In the genomic region with DNA sequence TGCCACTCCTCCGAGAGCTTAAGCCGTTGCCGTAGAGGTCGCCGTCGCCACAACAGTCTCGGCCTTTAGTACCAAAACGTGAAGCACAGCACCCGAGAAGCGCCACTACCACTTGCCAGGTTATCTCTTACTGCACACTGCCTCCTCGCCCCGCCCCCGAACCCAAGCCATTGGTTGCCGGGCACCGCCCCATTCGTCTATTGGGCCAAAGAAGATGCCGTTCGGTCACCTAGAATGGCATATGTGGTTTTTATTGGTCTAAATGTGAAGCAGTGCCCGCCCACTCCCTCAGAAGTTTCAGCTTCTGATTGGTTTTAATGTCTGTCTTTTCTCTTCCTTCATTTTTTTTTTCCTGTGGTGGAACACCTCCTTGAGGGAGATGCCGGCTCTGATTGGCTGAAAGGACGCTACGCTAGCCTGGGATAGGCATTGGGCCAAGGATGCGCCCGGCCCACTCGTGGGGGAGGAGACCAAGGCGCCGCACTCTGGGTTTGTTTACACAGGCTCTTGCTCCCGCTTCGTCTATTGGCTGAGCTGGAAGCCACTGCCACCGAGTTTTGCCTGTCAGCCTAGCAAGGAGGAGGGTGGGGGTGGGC, we compare ENCODE assay signal across 8 cellular contexts. TPM values are rescaled to one million over a fixed set of nuclear protein-coding genes. Genes with fewer than 3 reads are reported as not detected.
DNase-seq lines count a peak whose midpoint lies in the region; ATAC-seq and TF ChIP-seq lines count a peak whose summit lies in the region.

A gene with protein sequence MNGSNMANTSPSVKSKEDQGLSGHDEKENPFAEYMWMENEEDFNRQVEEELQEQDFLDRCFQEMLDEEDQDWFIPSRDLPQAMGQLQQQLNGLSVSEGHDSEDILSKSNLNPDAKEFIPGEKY (minus strand): TSS at position 139 of the 596 bp plus-strand sequence. CDS start 24,514 bp downstream, outside the sequence.

- H3K27ac ChIP-seq in RWPE1: peak within 1 kb of the TSS; percentile 61

- TF ChIP-seq CTCF in RWPE1 (conservative IDR thresholded peaks at IDR 0.05; ENCODE audit: low read depth): peak; percentile 8; the same call in 1 of the 2 replicates

- H3K27me3 Mint-ChIP-seq in naive thymus-derived CD8-positive, alpha-beta T cell: peaks cover 0 to 11% (median 2%) of the 10 kb centered on the region in 5 donors
- no peaks in the 10 kb centered on the region for H3K27me3 Mint-ChIP-seq in stimulated activated naive B cell treated with anti-CD40 and anti-IgM and Interleukin-4, amounts not matched to agents 10 μg/mL and 1 μg/mL and 100 μg/mL, for 72 hours

- peak; percentile 96 for ATAC-seq in GM21825 (IDR thresholded peaks at IDR 0.05; ENCODE audit: unreplicated experiment)
- ATAC-seq in naive thymus-derived CD8-positive, alpha-beta T cell: peak; percentile 90 to 91
- peak; percentile 95 to 96 for ATAC-seq in stimulated activated naive B cell treated with anti-CD40 and anti-IgM and Interleukin-4, amounts not matched to agents 10 μg/mL and 1 μg/mL and 100 μg/mL, for 72 hours (replicated peaks)

- peak; percentile 99 for DNase-seq in DMS79 treated with DMSO at 0.1 percent for 48 hours (lab: John Stamatoyannopoulos, UW)
- peak; percentile 91 to 94 for DNase-seq in Kasumi-1 (lab: John Stamatoyannopoulos, UW)
- DNase-seq in RWPE1 (ENCODE audit: low spot score): peak; percentile 98
- peak; percentile 96 for DNase-seq in activated T-helper 9 cell treated with anti-CD3 and anti-CD28 coated beads, Interleukin-2, amount 50 U/mL, for 16 hours (ENCODE audit: low read depth)
- peak; percentile 96 for DNase-seq in fibroblast of peridontal ligament (ENCODE audit: extremely low read depth)
- peak; percentile 93 to 99 (median 98) for DNase-seq in naive thymus-derived CD8-positive, alpha-beta T cell
- DNase-seq in stimulated activated naive B cell treated with anti-CD40 and anti-IgM and Interleukin-4, amounts not matched to agents 10 μg/mL and 1 μg/mL and 100 μg/mL, for 72 hours: peak; percentile 98

- H3K36me3 Mint-ChIP-seq in naive thymus-derived CD8-positive, alpha-beta T cell: peaks cover 0 to 4% (median 0%) of the 10 kb centered on the region in 3 donors
- H3K36me3 Mint-ChIP-seq in stimulated activated naive B cell treated with anti-CD40 and anti-IgM and Interleukin-4, amounts not matched to agents 10 μg/mL and 1 μg/mL and 100 μg/mL, for 72 hours: no peaks in the 10 kb centered on the region

- H3K27ac Mint-ChIP-seq in naive thymus-derived CD8-positive, alpha-beta T cell: peak within 1 kb of the TSS; percentile 82 to 99 (median 96)
- peak within 1 kb of the TSS; percentile 97 for H3K27ac Mint-ChIP-seq in stimulated activated naive B cell treated with anti-CD40 and anti-IgM and Interleukin-4, amounts not matched to agents 10 μg/mL and 1 μg/mL and 100 μg/mL, for 72 hours

- no peaks in the 10 kb centered on the region for H3K9me3 Mint-ChIP-seq in naive thymus-derived CD8-positive, alpha-beta T cell
- H3K9me3 Mint-ChIP-seq in stimulated activated naive B cell treated with anti-CD40 and anti-IgM and Interleukin-4, amounts not matched to agents 10 μg/mL and 1 μg/mL and 100 μg/mL, for 72 hours: peaks cover 0 to 3% of the 10 kb centered on the region in 2 donors

- CTCF ChIA-PET in RWPE1 (lab: Yijun Ruan, JAX): interaction anchor here (0.6 to 1.0 kb wide), 6 partner anchors 9 to 1252 kb away, joined by 3 to 8 read pairs (median 3); no protein-coding TSS in a partner anchor

- H3K4me3 Mint-ChIP-seq in naive thymus-derived CD8-positive, alpha-beta T cell: peak within 1 kb of the TSS; percentile 93 to 99 (median 97)
- peak within 1 kb of the TSS; percentile 94 to 95 for H3K4me3 Mint-ChIP-seq in stimulated activated naive B cell treated with anti-CD40 and anti-IgM and Interleukin-4, amounts not matched to agents 10 μg/mL and 1 μg/mL and 100 μg/mL, for 72 hours

- POLR2A ChIA-PET in RWPE1 (lab: Yijun Ruan, JAX; ENCODE audit: low non-redundant PET): interaction anchor here (0.6 to 0.7 kb wide), 2 partner anchors 9 to 57 kb away, joined by 3 read pairs; no protein-coding TSS in a partner anchor
- POLR2A ChIA-PET in naive thymus-derived CD8-positive, alpha-beta T cell (lab: Charles Lee): interaction anchor here (0.6 to 2.1 kb wide), 14 partner anchors 9 to 1980 kb away, joined by 3 to 21 read pairs (median 4); partner anchors contain the start of genes C2orf42, MCEE, MPHOSPH10 and NAGK

- peaks cover 10 to 35% (median 27%) of the 10 kb centered on the region in 4 donors for H3K4me1 Mint-ChIP-seq in naive thymus-derived CD8-positive, alpha-beta T cell
- H3K4me1 Mint-ChIP-seq in stimulated activated naive B cell treated with anti-CD40 and anti-IgM and Interleukin-4, amounts not matched to agents 10 μg/mL and 1 μg/mL and 100 μg/mL, for 72 hours: peaks cover 12% of the 10 kb centered on the region in 2 donors

RNA-seq across cellular contexts. Expression of the gene that starts here (rescaled TPM):
- 10 to 100 TPM; 12.1 to 12.2 TPM for total RNA-seq in naive thymus-derived CD8-positive, alpha-beta T cell
- 1 to 10 TPM; 1.9 to 2.5 (median 2.2) TPM for polyA plus RNA-seq in naive thymus-derived CD8-positive, alpha-beta T cell

Comparison
In these comparisons a context has a peak if more than half of its experiments do, and no peak if none do; other contexts are left out.
1. Peak in every context shown above with its lines: DNase-seq, ATAC-seq and H3K27ac ChIP-seq.